10 cellular contexts compared by ENCODE assay signal in genomic region chr6:127813682-127814027, GRCh38.
"Had no signal": no experiment of that assay in that cellular context is flagged by ENCODE, and none has a peak within 500 bp of the region (broad histone marks: within the 10 kb centered on the region; RNA-seq: fewer than 3 reads in every experiment).

No MANE protein-coding gene starts in this region.

- H3K36me3 ChIP-seq: esophagus muscularis mucosa, neutrophil, tibial nerve, vagina had no signal

- DNase-seq: activated CD4-positive, CD25-positive, alpha-beta regulatory T cell; hypothalamus; kidney glomerular epithelial cell; stimulated activated CD4-positive, alpha-beta T cell treated with anti-CD3 and anti-CD28 coated beads, Interleukin-4, amount 100 ng/mL, for 4 hours had no signal

- H3K27ac ChIP-seq: esophagus muscularis mucosa, neutrophil, skin epidermis, tibial nerve, vagina had no signal

- ATAC-seq: SK-N-SH treated with all-trans-retinoic acid at 6 μM for 48 hours had no signal

- H3K4me1 ChIP-seq: esophagus muscularis mucosa, tibial nerve, vagina had no signal

- H3K9me3 ChIP-seq: esophagus muscularis mucosa, neutrophil, tibial nerve, vagina had no signal

- H3K27me3 ChIP-seq: esophagus muscularis mucosa, neutrophil, tibial nerve, vagina had no signal

- H3K4me3 ChIP-seq: esophagus muscularis mucosa, skin epidermis, tibial nerve, vagina had no signal
